15 cellular contexts compared by ENCODE assay signal in the genomic region with DNA sequence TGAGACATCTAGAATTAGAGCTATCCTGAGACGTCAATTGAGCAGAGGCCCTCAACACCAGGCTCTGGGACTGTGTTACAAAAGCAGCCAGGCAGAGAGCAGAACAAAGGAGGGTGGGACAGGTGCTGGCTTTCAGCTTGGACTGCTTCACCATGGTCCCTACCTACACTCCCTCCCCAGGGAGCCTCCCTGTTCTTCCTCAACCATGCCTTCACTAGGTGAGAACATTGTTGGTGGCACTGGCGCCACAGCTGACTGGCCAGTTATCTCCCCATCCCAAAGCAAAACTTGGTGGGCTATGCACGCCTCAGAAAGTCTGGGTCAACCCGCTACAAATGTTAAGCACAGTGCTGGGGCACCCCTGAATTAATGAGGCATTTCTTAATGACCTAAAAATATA.
DNase-seq lines count a peak whose midpoint lies in the region; ATAC-seq, FAIRE-seq and TF ChIP-seq lines count a peak whose summit lies in the region.
"Had no signal": no experiment of that assay in that cellular context is flagged by ENCODE, and none has a peak within 500 bp of the region (broad histone marks: within the 10 kb centered on the region; RNA-seq: fewer than 3 reads in every experiment).

No MANE protein-coding gene starts in this region.

- H3K9me3 Mint-ChIP-seq in GM23338: no peaks in the 10 kb centered on the region
- H3K9me3 Mint-ChIP-seq: activated naive CD4-positive, alpha-beta T cell treated with anti-CD3 and anti-CD28 coated beads, Interleukin-2, amount 10 ng/mL, durations not matched to agents 7 days and 5 days; dendritic cell treated with granulocyte-macrophage colony-stimulating factor and Interleukin-4, amounts not matched to agents 40 ng/mL and 50 ng/mL, for 4 days had no signal

- H2BK15ac ChIP-seq in H1 (ENCODE audit: low read length): peak overlapping the region; percentile 51; the same call in 1 of the 2 replicates

- CTCF ChIA-PET in H1 (lab: Charles Lee; ENCODE audit: partially characterized antibody): interaction anchor here (0.8 to 3.0 kb wide), 7 partner anchors 14 to 302 kb away, joined by 3 to 20 read pairs (median 4); no protein-coding TSS in a partner anchor

- no peak overlapping the region for H4K5ac ChIP-seq in H1 (ENCODE audit: insufficient read length, low read depth, low read length)

- H2BK120ac ChIP-seq in H1 (replicated peaks; ENCODE audit: low read depth, low read length): no peak overlapping the region

- H3K36me3 Mint-ChIP-seq in GM23338 (ENCODE audit: low read depth): no peaks in the 10 kb centered on the region; the same call in 2 of the 3 replicates
- H3K36me3 Mint-ChIP-seq: activated naive CD4-positive, alpha-beta T cell treated with anti-CD3 and anti-CD28 coated beads, Interleukin-2, amount 10 ng/mL, durations not matched to agents 7 days and 5 days had no signal

- H2AFZ ChIP-seq in GM23338 (peak overlapping the region; percentile 57; the same call in 1 of the 2 replicates), H1 (ENCODE audit: low read length) (no peak overlapping the region), neural cell (ENCODE audit: low read depth, low read length) (no peak overlapping the region)

- H3K18ac ChIP-seq in H1 (ENCODE audit: extremely low read depth, low read length): peak overlapping the region; percentile 63

- DNase-seq in GM23338 (ENCODE audit: low spot score) (peak; percentile 49), NCI-H2107 treated with DMSO at 0.1 percent for 48 hours (lab: John Stamatoyannopoulos, UW; ENCODE audit: unreplicated experiment) (peak; percentile 87), H1 (ENCODE audit: low read depth in 1 of 2, low spot score in 2 of 2) (no peak), lower lobe of right lung (no peak), hippocampal formation (lab: John Stamatoyannopoulos, UW) (no peak)
- DNase-seq: activated CD4-positive, alpha-beta T cell treated with anti-CD3 and anti-CD28 coated beads for 4 hours; activated naive CD4-positive, alpha-beta T cell treated with anti-CD3 and anti-CD28 coated beads, Interleukin-2, amount 10 ng/mL, durations not matched to agents 7 days and 5 days; mucosa of descending colon; ovary had no signal

- H3K9me3 ChIP-seq in H1 (ENCODE audit: insufficient read depth in 2 of 2, low read depth in 1 of 2, low read length in 1 of 2) (no peaks in the 10 kb centered on the region), neural cell (ENCODE audit: low read length) (no peaks in the 10 kb centered on the region), lower lobe of right lung (no peaks in the 10 kb centered on the region)
- H3K9me3 ChIP-seq: mucosa of descending colon, ovary, SJSA1 had no signal

- H4K91ac ChIP-seq in H1 (replicated peaks; ENCODE audit: insufficient read length, low read length): peak overlapping the region; percentile 12

- no peak for FAIRE-seq in H1 (lab: Jason Lieb, UNC)
- FAIRE-seq: GM12878 had no signal

- no peaks in the 10 kb centered on the region for H3K23me2 ChIP-seq in H1 (ENCODE audit: low read depth, low read length)

- no peak overlapping the region for H3K56ac ChIP-seq in H1 (replicated peaks; ENCODE audit: insufficient read length, low read depth, low read length)

- no peak overlapping the region for H3K9ac ChIP-seq in H1 (replicated peaks in 1 of 4; ENCODE audit: extremely low read depth in 1 of 4, low read depth in 3 of 4, low read length in 3 of 4)
- H3K9ac ChIP-seq in neural cell (ENCODE audit: low read length): peak overlapping the region; percentile 63

- H3K9me2 ChIP-seq in GM23338 (ENCODE audit: insufficient read depth) (0 out of 2 replicates have a peak, but pooled peaks cover 3% of the 10 kb centered on the region), neural cell (ENCODE audit: insufficient read depth, low read length) (no peaks in the 10 kb centered on the region)

- 94% methylated on average over 4 of the region's 4 CpGs; no CpG with 5 or more reads in 1 of the 2 experiments for WGBS in H1 (ENCODE audit: extremely low coverage in 1 of 2, insufficient coverage in 1 of 2, insufficient read length in 1 of 2, insufficient replicate concordance in 2 of 2, low coverage in 1 of 2, low lambda C conversion rate in 2 of 2, missing lambda C conversion rate in 1 of 2), 2 experiments

- H2BK12ac ChIP-seq in H1 (ENCODE audit: low read depth, low read length): peak overlapping the region; percentile 97

- no peak overlapping the region for H3K23ac ChIP-seq in H1 (ENCODE audit: insufficient read length)

- H4K8ac ChIP-seq in H1 (ENCODE audit: extremely low read depth, insufficient read depth, low read length): no peak overlapping the region

- TF ChIP-seq RAD21 in H1 (IDR thresholded peaks at IDR 0.05 in 1 of 2, conservative IDR thresholded peaks at IDR 0.05 in 1 of 2; ENCODE audit: low read depth in 2 of 2, low read length in 2 of 2) (no peak), neural cell (conservative IDR thresholded peaks at IDR 0.05) (no peak)

- H2BK5ac ChIP-seq in H1 (ENCODE audit: low read depth, low read length): peak overlapping the region; percentile 46; the same call in 1 of the 2 replicates

- no peaks in the 10 kb centered on the region for H3K36me3 ChIP-seq in GM23338 (ENCODE audit: insufficient read depth)
- H3K36me3 ChIP-seq in H1 (ENCODE audit: control insufficient read depth in 2 of 4, insufficient read depth in 4 of 4, low read length in 3 of 4): no peaks in the 10 kb centered on the region
- H3K36me3 ChIP-seq in neural cell (ENCODE audit: insufficient read depth, low read length): no peaks in the 10 kb centered on the region
- H3K36me3 ChIP-seq in lower lobe of right lung: no peaks in the 10 kb centered on the region
- H3K36me3 ChIP-seq: ovary, SJSA1 had no signal

- TF ChIP-seq EP300 in H1 (IDR thresholded peaks at IDR 0.05; ENCODE audit: borderline replicate concordance in 1 of 2, low read depth in 2 of 2, low read length in 2 of 2): no peak
- no peak for TF ChIP-seq EP300 in neural cell (conservative IDR thresholded peaks at IDR 0.05; ENCODE audit: poor library complexity, severe bottlenecking)

- H3K27me3 Mint-ChIP-seq in GM23338 (ENCODE audit: insufficient read depth, low read depth, poor library complexity): peaks cover 7% of the 10 kb centered on the region

- TF ChIP-seq POLR2A in H1 (IDR thresholded peaks at IDR 0.05; ENCODE audit: control extremely low read depth in 1 of 2, low read depth in 2 of 2, low read length in 2 of 2): no peak

- no peak overlapping the region for H3K14ac ChIP-seq in H1 (ENCODE audit: insufficient read length)

- POLR2A ChIA-PET in H1 (lab: Charles Lee; ENCODE audit: partially characterized antibody): interaction anchor here (1.3 to 3.6 kb wide), 2 partner anchors 8 to 87 kb away, joined by 3 to 13 read pairs; a partner anchor contains a TSS

- no peaks in the 10 kb centered on the region for H3K27me3 ChIP-seq in GM23338 (ENCODE audit: insufficient read depth)
- no peaks in the 10 kb centered on the region for H3K27me3 ChIP-seq in H1 (replicated peaks in 1 of 4; ENCODE audit: control insufficient read depth in 3 of 4, extremely low read depth in 1 of 4, insufficient read depth in 3 of 4, low read length in 3 of 4)
- no peaks in the 10 kb centered on the region for H3K27me3 ChIP-seq in neural cell (ENCODE audit: insufficient read depth, low read depth, low read length)
- H3K27me3 ChIP-seq in lower lobe of right lung (ENCODE audit: low read depth): no peaks in the 10 kb centered on the region
- H3K27me3 ChIP-seq: ovary had no signal

- H3K4me1 Mint-ChIP-seq in GM23338: peaks cover 48% of the 10 kb centered on the region
- H3K4me1 Mint-ChIP-seq: activated naive CD4-positive, alpha-beta T cell treated with anti-CD3 and anti-CD28 coated beads, Interleukin-2, amount 10 ng/mL, durations not matched to agents 7 days and 5 days had no signal

- H3K27ac ChIP-seq in GM23338 (ENCODE audit: low read depth): peak overlapping the region; percentile 70; the same call in 1 of the 2 replicates
- H3K27ac ChIP-seq in H1 (ENCODE audit: low read depth, low read length): no peak overlapping the region
- peak overlapping the region; percentile 86 for H3K27ac ChIP-seq in neural cell (ENCODE audit: low read length)
- H3K27ac ChIP-seq in lower lobe of right lung: no peak overlapping the region
- H3K27ac ChIP-seq: ovary, SJSA1 had no signal

- H3K4me1 ChIP-seq in GM23338 (ENCODE audit: insufficient read depth) (peaks cover 32% of the 10 kb centered on the region), H1 (replicated peaks in 1 of 4; ENCODE audit: control insufficient read depth in 3 of 4, insufficient read depth in 4 of 4, low read length in 3 of 4) (peaks cover 0 to 20% (median 16%) of the 10 kb centered on the region in 4 experiments; a peak in 6 of 7 replicates), lower lobe of right lung (no peaks in the 10 kb centered on the region)
- H3K4me1 ChIP-seq: SJSA1 had no signal

- intact Hi-C loops in lower lobe of right lung (cut with DNase I): no loop called here

- H2AK5ac ChIP-seq in H1 (ENCODE audit: low read depth, low read length): peak overlapping the region; percentile 87; the same call in 1 of the 2 replicates

- no peak overlapping the region for H3K27ac Mint-ChIP-seq in GM23338
- H3K27ac Mint-ChIP-seq: activated naive CD4-positive, alpha-beta T cell treated with anti-CD3 and anti-CD28 coated beads, Interleukin-2, amount 10 ng/mL, durations not matched to agents 7 days and 5 days; dendritic cell treated with granulocyte-macrophage colony-stimulating factor and Interleukin-4, amounts not matched to agents 40 ng/mL and 50 ng/mL, for 4 days had no signal

- H3K4ac ChIP-seq in H1 (replicated peaks; ENCODE audit: insufficient read length, low read depth, low read length): no peak overlapping the region

- H2BK20ac ChIP-seq in H1 (ENCODE audit: low read length): peak overlapping the region; percentile 88; the same call in 1 of the 2 replicates

- H4K20me1 ChIP-seq in GM23338 (replicated peaks; ENCODE audit: insufficient read depth) (no peaks in the 10 kb centered on the region), H1 (replicated peaks in 1 of 2; ENCODE audit: control insufficient read depth in 1 of 2, insufficient read depth in 2 of 2, low read length in 2 of 2) (no peaks in the 10 kb centered on the region), neural cell (ENCODE audit: insufficient read depth) (no peaks in the 10 kb centered on the region)

- peak overlapping the region; percentile 71 for H3K4me2 ChIP-seq in GM23338
- H3K4me2 ChIP-seq in H1 (ENCODE audit: insufficient read depth in 1 of 2, low read depth in 2 of 2, low read length in 2 of 2): peak overlapping the region in 1 of 2 experiments; percentile 36; a peak in 2 of 4 replicates
- peak overlapping the region; percentile 26 for H3K4me2 ChIP-seq in neural cell (ENCODE audit: low read length)

- TF ChIP-seq CTCF in GM23338 (conservative IDR thresholded peaks at IDR 0.05; ENCODE audit: low read depth in 2 of 2) (no peak), H1 (IDR thresholded peaks at IDR 0.05; ENCODE audit: control extremely low read depth in 1 of 3, insufficient read depth in 1 of 3, low read depth in 1 of 3, low read length in 3 of 3) (no peak), neural cell (IDR thresholded peaks at IDR 0.05; ENCODE audit: poor library complexity, severe bottlenecking) (no peak), lower lobe of right lung (IDR thresholded peaks at IDR 0.05) (no peak)

- H3F3A ChIP-seq in GM23338 (replicated peaks; ENCODE audit: low read depth) (peaks cover 7% of the 10 kb centered on the region; the same call in 1 of the 2 replicates), neural cell (ENCODE audit: insufficient read depth, low read length, poor library complexity, severe bottlenecking) (peaks cover 3% of the 10 kb centered on the region)

- 0 out of 2 replicates have a peak overlapping the region, but pooled peaks have one; percentile 27 for H3K4me3 ChIP-seq in GM23338
- 0 out of 8 replicates have a peak overlapping the region, but pooled peaks of 1 of the 4 experiments have one; percentile 15 for H3K4me3 ChIP-seq in H1 (ENCODE audit: extremely low read depth in 1 of 4, insufficient read depth in 2 of 4, low read depth in 3 of 4, low read length in 4 of 4)
- peak overlapping the region; percentile 61 for H3K4me3 ChIP-seq in neural cell (ENCODE audit: low read length)
- no peak overlapping the region for H3K4me3 ChIP-seq in lower lobe of right lung
- H3K4me3 ChIP-seq: GM12878, mucosa of descending colon, ovary, SJSA1 had no signal

- no peaks in the 10 kb centered on the region for H3K79me2 ChIP-seq in GM23338 (replicated peaks; ENCODE audit: insufficient read depth)
- no peaks in the 10 kb centered on the region for H3K79me2 ChIP-seq in H1 (ENCODE audit: control insufficient read depth in 1 of 2, insufficient read depth in 2 of 2, low read length in 2 of 2)
- H3K79me2 ChIP-seq in neural cell (replicated peaks; ENCODE audit: insufficient read depth, low read length): no peaks in the 10 kb centered on the region

- ATAC-seq in GM23338 (peak; percentile 76), lower lobe of right lung (no peak), HG02884 (IDR thresholded peaks at IDR 0.05; ENCODE audit: unreplicated experiment) (no peak)
- ATAC-seq in activated CD4-positive, CD25-positive, alpha-beta regulatory T cell treated with anti-CD3 and anti-CD28 coated beads, Interleukin-2, amount 50 U/mL, for 24 hours: no peak
- ATAC-seq: GM12878, mucosa of descending colon had no signal

- H3K4me3 Mint-ChIP-seq in GM23338: no peak overlapping the region
- H3K4me3 Mint-ChIP-seq: activated naive CD4-positive, alpha-beta T cell treated with anti-CD3 and anti-CD28 coated beads, Interleukin-2, amount 10 ng/mL, durations not matched to agents 7 days and 5 days; dendritic cell treated with granulocyte-macrophage colony-stimulating factor and Interleukin-4, amounts not matched to agents 40 ng/mL and 50 ng/mL, for 4 days had no signal

- no peaks in the 10 kb centered on the region for H3K79me1 ChIP-seq in H1 (ENCODE audit: low read depth, low read length)

Comparison
In these comparisons a context has a peak if more than half of its experiments do, and no peak if none do; other contexts are left out.
1. DNase-seq: peak in GM23338 (single experiment) and NCI-H2107 treated with DMSO at 0.1 percent for 48 hours (single experiment); none in H1 (0 of 2), lower lobe of right lung (single experiment) and hippocampal formation (0 of 2).
2. H3K27ac ChIP-seq: peak in GM23338 (single experiment) and neural cell (single experiment); none in H1 (single experiment) and lower lobe of right lung (single experiment).